Comparison of ENCODE assay signal across 12 cellular contexts in genomic region chr1:206907304-206907991, GRCh38. TPM values are rescaled to one million over a fixed set of nuclear protein-coding genes. Genes with fewer than 3 reads are reported as not detected.
A peak's percentile ranks its signal among the peaks of the same experiment; 100 is the strongest.
DNase-seq lines count a peak whose midpoint lies in the region; ATAC-seq and TF ChIP-seq lines count a peak whose summit lies in the region.
"Had no signal": no experiment of that assay in that cellular context is flagged by ENCODE, and none has a peak within 500 bp of the region (broad histone marks: within the 10 kb centered on the region; RNA-seq: fewer than 3 reads in every experiment).

No MANE protein-coding gene starts in this region.

- H2BK120ac ChIP-seq in mesendoderm (ENCODE audit: low read depth, low read length): no peak overlapping the region

- WGBS in adrenal gland, 4 donors: 75 to 84% (median 78%) methylated on average over 14 to 23 of the region's 23 CpGs
- WGBS in mesendoderm (ENCODE audit: extremely low coverage, insufficient coverage, low lambda C conversion rate): no CpG with 5 or more reads among the region's 23 CpGs

- no peak overlapping the region for H3K23ac ChIP-seq in mesendoderm (ENCODE audit: low read length)

- H3K18ac ChIP-seq in mesendoderm (ENCODE audit: low read length): no peak overlapping the region

- H3K9ac ChIP-seq in mesendoderm (ENCODE audit: low read length): no peak overlapping the region

- H4K8ac ChIP-seq in mesendoderm (ENCODE audit: low read depth, low read length): no peak overlapping the region

- no peaks in the 10 kb centered on the region for H3K79me1 ChIP-seq in mesendoderm (ENCODE audit: low read length)

- DNase-seq in CD8-positive, alpha-beta memory T cell: no peak
- DNase-seq in HT-29 (ENCODE audit: low spot score): peak; percentile 47
- peak in 4 of 7 donors; percentile 37 to 61 (median 53) for DNase-seq in adrenal gland
- peak; percentile 67 for DNase-seq in mesendoderm
- no peak for DNase-seq in mesothelial cell of epicardium (ENCODE audit: low spot score in 2 of 2, unreplicated experiment in 2 of 2)
- no peak for DNase-seq in Peyer's patch
- DNase-seq in NOMO-1 treated with DMSO at 0.1 percent for 48 hours (lab: John Stamatoyannopoulos, UW; ENCODE audit: unreplicated experiment): no peak
- DNase-seq: ovary had no signal

- no peak overlapping the region for H3K4me2 ChIP-seq in mesendoderm (ENCODE audit: low read length)

- no peak overlapping the region for H3K4ac ChIP-seq in mesendoderm (ENCODE audit: low read depth, low read length)

- peaks cover 77% of the 10 kb centered on the region for H3K4me1 ChIP-seq in CD8-positive, alpha-beta memory T cell (ENCODE audit: insufficient read depth, low read length)
- H3K4me1 ChIP-seq in adrenal gland (replicated peaks in 1 of 2): peaks cover 9 to 15% of the 10 kb centered on the region in 2 donors
- peaks cover 3% of the 10 kb centered on the region for H3K4me1 ChIP-seq in mesendoderm (ENCODE audit: control insufficient read depth, low read depth, low read length)
- H3K4me1 ChIP-seq in Peyer's patch: peaks cover 0 to 37% (median 10%) of the 10 kb centered on the region in 4 donors

- no peaks in the 10 kb centered on the region for H3K27me3 ChIP-seq in CD8-positive, alpha-beta memory T cell (ENCODE audit: insufficient read depth, low read length, poor library complexity, severe bottlenecking)
- H3K27me3 ChIP-seq in adrenal gland: peaks cover 3% of the 10 kb centered on the region
- H3K27me3 ChIP-seq in mesendoderm (ENCODE audit: insufficient read depth, low read length, poor library complexity): peaks cover 5% of the 10 kb centered on the region
- no peaks in the 10 kb centered on the region for H3K27me3 ChIP-seq in Peyer's patch
- H3K27me3 ChIP-seq: ovary had no signal

- no peak overlapping the region for H4K5ac ChIP-seq in mesendoderm (ENCODE audit: low read length)

- intact Hi-C loops in adrenal gland (cut with DNase I): loop anchor here in 1 of 2 donors (10.0 kb wide), 1 partner anchor 173 kb away; no protein-coding TSS in a partner anchor

- H2BK5ac ChIP-seq in mesendoderm (ENCODE audit: low read length): no peak overlapping the region

- peak overlapping the region in 6 of 8 donors; percentile 47 to 83 (median 66) for H3K27ac Mint-ChIP-seq in CD8-positive, alpha-beta memory T cell
- H3K27ac Mint-ChIP-seq in mesothelial cell of epicardium: no peak overlapping the region
- H3K27ac Mint-ChIP-seq: T-helper 1 cell treated with Interleukin-12 subunit alpha and Interleukin-12 subunit beta and Interleukin-4 antibody, amounts not matched to agents 30 μg/mL and 1 μg/mL, for 36 hours had no signal

- H3K4me3 Mint-ChIP-seq in CD8-positive, alpha-beta memory T cell: peak overlapping the region in 3 of 7 donors; percentile 16 to 51 (median 41)
- H3K4me3 Mint-ChIP-seq in mesothelial cell of epicardium: no peak overlapping the region
- H3K4me3 Mint-ChIP-seq: T-helper 1 cell treated with Interleukin-12 subunit alpha and Interleukin-12 subunit beta and Interleukin-4 antibody, amounts not matched to agents 30 μg/mL and 1 μg/mL, for 36 hours had no signal

- POLR2A ChIA-PET in CD8-positive, alpha-beta memory T cell (lab: Charles Lee): interaction anchor here (1.2 to 3.8 kb wide), 2 partner anchors 10 to 15 kb away, joined by 4 to 22 read pairs; partner anchors contain the start of gene FCMR

- no peaks in the 10 kb centered on the region for H3K9me3 Mint-ChIP-seq in CD8-positive, alpha-beta memory T cell
- H3K9me3 Mint-ChIP-seq in mesothelial cell of epicardium: no peaks in the 10 kb centered on the region
- H3K9me3 Mint-ChIP-seq: T-helper 1 cell treated with Interleukin-12 subunit alpha and Interleukin-12 subunit beta and Interleukin-4 antibody, amounts not matched to agents 30 μg/mL and 1 μg/mL, for 36 hours had no signal

- no peaks in the 10 kb centered on the region for H3K9me3 ChIP-seq in CD8-positive, alpha-beta memory T cell (ENCODE audit: low read length)
- H3K9me3 ChIP-seq in adrenal gland (replicated peaks in 1 of 3) (no peaks in the 10 kb centered on the region), Peyer's patch (no peaks in the 10 kb centered on the region)
- H3K9me3 ChIP-seq: gastroesophageal sphincter, ovary had no signal

- ATAC-seq in GM18868 (IDR thresholded peaks at IDR 0.05; ENCODE audit: unreplicated experiment): no peak
- ATAC-seq: gastroesophageal sphincter had no signal

- no peak overlapping the region for H2BK15ac ChIP-seq in mesendoderm (replicated peaks; ENCODE audit: low read depth)

- H3K27ac ChIP-seq in CD8-positive, alpha-beta memory T cell (ENCODE audit: low read depth, low read length): no peak overlapping the region
- H3K27ac ChIP-seq in adrenal gland: no peak overlapping the region
- H3K27ac ChIP-seq in mesendoderm (ENCODE audit: low read depth, low read length): no peak overlapping the region
- H3K27ac ChIP-seq in Peyer's patch: peak overlapping the region in 1 of 4 donors; percentile 49
- H3K27ac ChIP-seq: gastroesophageal sphincter, ovary had no signal

- H3K27me3 Mint-ChIP-seq in CD8-positive, alpha-beta memory T cell: no peaks in the 10 kb centered on the region
- peaks cover 75% of the 10 kb centered on the region for H3K27me3 Mint-ChIP-seq in mesothelial cell of epicardium (ENCODE audit: low read depth)

- peak in 1 of 6 experiments; percentile 33 for TF ChIP-seq CTCF in adrenal gland (IDR thresholded peaks at IDR 0.05)
- no peak for TF ChIP-seq CTCF in mesothelial cell of epicardium (IDR thresholded peaks at IDR 0.05; ENCODE audit: unreplicated experiment)
- peak in 2 of 6 experiments; percentile 4 to 15 for TF ChIP-seq CTCF in Peyer's patch (IDR thresholded peaks at IDR 0.05)

- peaks cover 70 to 90% (median 88%) of the 10 kb centered on the region in 3 donors for H3K4me1 Mint-ChIP-seq in CD8-positive, alpha-beta memory T cell
- H3K4me1 Mint-ChIP-seq in mesothelial cell of epicardium: peaks cover 6% of the 10 kb centered on the region

- no peak overlapping the region for H2AK5ac ChIP-seq in mesendoderm (ENCODE audit: low read length)

- no peaks in the 10 kb centered on the region for H3K79me2 ChIP-seq in mesendoderm (ENCODE audit: control insufficient read depth, insufficient read depth, low read length)

- CTCF ChIA-PET in CD8-positive, alpha-beta memory T cell (lab: Charles Lee): interaction anchor here (0.8 to 4.0 kb wide), 7 partner anchors 11 to 181 kb away, joined by 3 to 19 read pairs (median 14); partner anchors contain the start of gene FCMR

- no peak overlapping the region for H3K4me3 ChIP-seq in CD8-positive, alpha-beta memory T cell (ENCODE audit: low read length)
- H3K4me3 ChIP-seq in adrenal gland (no peak overlapping the region), mesendoderm (ENCODE audit: low read length) (no peak overlapping the region), Peyer's patch (no peak overlapping the region)
- H3K4me3 ChIP-seq: gastroesophageal sphincter, ovary had no signal

- H3K56ac ChIP-seq in mesendoderm (ENCODE audit: low read length): peak overlapping the region; percentile 44

- no peak for TF ChIP-seq POLR2A in adrenal gland (IDR thresholded peaks at IDR 0.05)
- TF ChIP-seq POLR2A in Peyer's patch (IDR thresholded peaks at IDR 0.05): no peak

- peaks cover 15 to 89% (median 39%) of the 10 kb centered on the region in 3 donors for H3K36me3 Mint-ChIP-seq in CD8-positive, alpha-beta memory T cell
- no peaks in the 10 kb centered on the region for H3K36me3 Mint-ChIP-seq in mesothelial cell of epicardium

- H3K36me3 ChIP-seq in CD8-positive, alpha-beta memory T cell (ENCODE audit: insufficient read depth, low read length): peaks cover 55% of the 10 kb centered on the region
- no peaks in the 10 kb centered on the region for H3K36me3 ChIP-seq in adrenal gland (replicated peaks in 1 of 2)
- no peaks in the 10 kb centered on the region for H3K36me3 ChIP-seq in mesendoderm (ENCODE audit: control insufficient read depth, insufficient read depth, low read length)
- H3K36me3 ChIP-seq in Peyer's patch: no peaks in the 10 kb centered on the region
- H3K36me3 ChIP-seq: gastroesophageal sphincter, ovary had no signal

RNA-seq across cellular contexts. Expression of gene IL24, which starts 10.2 kb away (rescaled TPM):
- 1 to 10 TPM; 2.0 to 2.9 TPM for total RNA-seq in CD8-positive, alpha-beta memory T cell
- 22.5 TPM for polyA plus RNA-seq in CD8-positive, alpha-beta memory T cell
- total RNA-seq in HT-29 (2014; rRNA removed; shearing (Covaris generic)): not detected in 2 replicates
- total RNA-seq in adrenal gland (not detected), mesothelial cell of epicardium (not detected in 3 replicates), Peyer's patch (not detected)
- polyA plus RNA-seq in adrenal gland: not detected
- polyA plus RNA-seq in mesendoderm (2013, experiment 1 of 2): 0.06 TPM
- 0.07 TPM for polyA plus RNA-seq in mesendoderm (2013, experiment 2 of 2)
- total RNA-seq: gastroesophageal sphincter had no signal

RNA-seq across cellular contexts. Expression of gene FCMR, which starts 14.3 kb away (rescaled TPM):
- total RNA-seq in CD8-positive, alpha-beta memory T cell: 10 to 100 TPM; 75.1 to 75.6 TPM
- polyA plus RNA-seq in CD8-positive, alpha-beta memory T cell: 574 TPM
- total RNA-seq in HT-29 (2014; rRNA removed; shearing (Covaris generic)): 0.08 and 3.2 TPM in 2 replicates
- total RNA-seq in adrenal gland (1 to 10 TPM in 5 of 8 donors, under 1 TPM in 2, not detected in 1; 0.43 to 3.0 (median 1.6) TPM), mesothelial cell of epicardium (not detected in 3 replicates), Peyer's patch (100 to 1,000 TPM in 1 of 4 donors, 1 to 10 TPM in 3; 7.4 to 248 (median 8.6) TPM)
- 1 to 10 TPM in 2 of 3 donors, under 1 TPM in 1; 0.27 to 1.5 (median 1.2) TPM for polyA plus RNA-seq in adrenal gland
- polyA plus RNA-seq in mesendoderm (2013, experiment 1 of 2): 0.42 TPM
- 0.24 TPM for polyA plus RNA-seq in mesendoderm (2013, experiment 2 of 2)

RNA-seq across cellular contexts. Expression of gene PIGR, which starts 38.8 kb away (rescaled TPM):
- total RNA-seq in CD8-positive, alpha-beta memory T cell: under 1 TPM; 0.04 to 0.33 TPM
- not detected for polyA plus RNA-seq in CD8-positive, alpha-beta memory T cell
- 1.4 and 1.5 TPM in 2 replicates for total RNA-seq in HT-29 (2014; rRNA removed; shearing (Covaris generic))
- total RNA-seq in adrenal gland (1 to 10 TPM in 3 of 8 donors, under 1 TPM in 3, not detected in 2; under 0.01 to 3.4 (median 1.1) TPM), mesothelial cell of epicardium (not detected in 3 replicates), Peyer's patch (1,000 to 10,000 TPM in 3 of 4 donors, 100 to 1,000 TPM in 1; 588 to 3,176 (median 2,192) TPM)
- under 1 TPM; 0.04 to 0.88 (median 0.10) TPM for polyA plus RNA-seq in adrenal gland
- 0.01 TPM for polyA plus RNA-seq in mesendoderm (2013, experiment 1 of 2)
- 0.13 TPM for polyA plus RNA-seq in mesendoderm (2013, experiment 2 of 2)
- total RNA-seq: M059J had no signal

RNA-seq across cellular contexts. Expression of gene IL20, which starts 42.0 kb away (rescaled TPM):
- total RNA-seq in CD8-positive, alpha-beta memory T cell: not detected
- polyA plus RNA-seq in CD8-positive, alpha-beta memory T cell: not detected
- total RNA-seq in HT-29 (2014; rRNA removed; shearing (Covaris generic)): not detected in 2 replicates
- total RNA-seq in adrenal gland: under 1 TPM in 2 of 8 donors, not detected in 6; 0.41 to 0.53 TPM
- polyA plus RNA-seq in adrenal gland: under 1 TPM in 1 of 3 donors, not detected in 2; 0.13 TPM
- not detected for polyA plus RNA-seq in mesendoderm (2013, experiment 1 of 2)
- polyA plus RNA-seq in mesendoderm (2013, experiment 2 of 2): not detected
- not detected in 3 replicates for total RNA-seq in mesothelial cell of epicardium
- not detected for total RNA-seq in Peyer's patch
- total RNA-seq: gastroesophageal sphincter, M059J had no signal

Comparison
In these comparisons a context has a peak if more than half of its experiments do, and no peak if none do; other contexts are left out.
1. DNase-seq: peak in HT-29 (single experiment), adrenal gland (4 of 7) and mesendoderm (single experiment); none in CD8-positive, alpha-beta memory T cell (0 of 5), mesothelial cell of epicardium (0 of 2), Peyer's patch (0 of 3) and NOMO-1 treated with DMSO at 0.1 percent for 48 hours (single experiment).
2. RNA of gene PIGR, which starts 38.8 kb away (total RNA-seq): 588 to 3,176 TPM in Peyer's patch; 1.4 to 1.5 TPM in HT-29, under 0.01 to 3.4 TPM in adrenal gland, 0.04 to 0.33 TPM in CD8-positive, alpha-beta memory T cell and not detected in mesothelial cell of epicardium; every median in the first group is over 100 times any median in the second.